ENCODE assay signal across 25 cellular contexts in the genomic region with DNA sequence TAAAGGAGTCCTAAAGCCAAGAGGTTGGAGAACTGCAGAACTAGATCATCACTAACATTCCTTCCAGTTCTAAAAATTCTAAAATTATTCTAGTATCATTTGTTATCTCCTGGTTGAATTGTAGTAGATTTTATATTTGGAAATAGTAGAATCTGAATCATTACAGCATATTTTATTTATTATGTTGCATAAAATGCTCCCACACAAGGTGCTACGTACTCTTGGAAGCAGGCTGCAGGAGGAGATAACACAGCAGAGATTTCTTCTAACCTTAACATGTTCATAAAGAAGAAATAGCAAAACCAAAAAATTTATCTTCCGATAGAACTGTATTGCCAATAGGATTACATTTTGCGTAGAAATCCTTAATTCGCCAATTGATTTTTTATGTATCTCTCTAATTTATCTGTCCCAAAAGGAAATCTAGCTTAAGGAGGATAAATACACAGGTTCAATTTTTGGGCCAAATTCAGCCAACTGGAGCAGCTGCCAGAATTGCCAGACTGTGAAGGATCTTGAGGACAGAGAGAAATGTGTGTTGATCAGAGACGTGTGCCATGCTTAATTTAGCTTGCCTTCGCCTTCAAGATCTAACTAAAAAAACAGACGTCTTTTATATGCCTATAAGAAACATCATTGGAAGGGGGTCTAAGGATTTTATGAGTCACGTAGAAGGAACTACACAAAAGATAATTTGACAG.
"Had no signal": no experiment of that assay in that cellular context is flagged by ENCODE, and none has a peak within 500 bp of the region (broad histone marks: within the 10 kb centered on the region; RNA-seq: fewer than 3 reads in every experiment).

No MANE protein-coding gene starts in this region.

- H3K27ac ChIP-seq: stomach, suprapubic skin, testis, thoracic aorta, tibial artery, tibial nerve, transverse colon, upper lobe of left lung, upper lobe of right lung, uterus, vagina had no signal

- DNase-seq: stimulated activated CD4-positive, alpha-beta T cell treated with anti-CD3 and anti-CD28 coated beads, Interleukin-2, amount 100 ng/mL, for 48 hours; stimulated activated CD4-positive, alpha-beta T cell treated with anti-CD3 and anti-CD28 coated beads, Interleukin-4, amount 100 ng/mL, for 1 hour; stimulated activated CD4-positive, alpha-beta T cell treated with anti-CD3 and anti-CD28 coated beads, Interleukin-4, amount 100 ng/mL, for 24 hours; stimulated activated CD4-positive, alpha-beta T cell treated with anti-CD3 and anti-CD28 coated beads, Interleukin-4, amount 100 ng/mL, for 4 hours; stimulated activated CD8-positive, alpha-beta memory T cell treated with anti-CD3 and anti-CD28 coated beads, Interleukin-4, amount 100 ng/mL, for 48 hours; stimulated activated naive B cell treated with anti-CD40 and anti-IgM and Interleukin-4, amounts not matched to agents 10 μg/mL and 1 μg/mL and 100 μg/mL, for 72 hours; stimulated activated naive CD4-positive, alpha-beta T cell; stimulated activated naive CD4-positive, alpha-beta T cell treated with Interleukin-2 at 50 U/mL for 16 hours; stimulated activated naive CD8-positive, alpha-beta T cell treated with anti-CD3 and anti-CD28 coated beads, Interleukin-15, amount 100 ng/mL, for 72 hours; stimulated activated naive CD8-positive, alpha-beta T cell treated with anti-CD3 and anti-CD28 coated beads, Interleukin-15, Interleukin-2, amounts not matched to agents 100 U/mL and 50 U/mL, for 24 hours; stomach; substantia nigra; testis; tibial artery; transverse colon; trophoblast cell; upper lobe of left lung; upper lobe of right lung; uterus had no signal

- H3K9me3 ChIP-seq: suprapubic skin, testis, thoracic aorta, transverse colon, upper lobe of left lung, upper lobe of right lung, uterus, vagina had no signal

- H3K27me3 ChIP-seq: stomach, testis, tibial nerve, transverse colon, upper lobe of left lung, upper lobe of right lung, uterus, vagina had no signal

- H3K4me3 ChIP-seq: stomach, suprapubic skin, testis, thoracic aorta, tibial artery, tibial nerve, transverse colon, upper lobe of left lung, upper lobe of right lung, uterus, vagina had no signal

- H3K4me1 ChIP-seq: stomach, suprapubic skin, testis, tibial artery, tibial nerve, transverse colon, upper lobe of left lung, upper lobe of right lung, uterus, vagina had no signal

- H3K36me3 ChIP-seq: stomach, suprapubic skin, thoracic aorta, tibial artery, tibial nerve, transverse colon, upper lobe of left lung, upper lobe of right lung, uterus, vagina had no signal

- ATAC-seq: stimulated activated effector memory CD8-positive, alpha-beta T cell treated with anti-CD3 and anti-CD28 coated beads, Interleukin-12 subunit alpha, Interleukin-12 subunit beta, amount 100 ng/mL, for 72 hours; stimulated activated memory B cell treated with anti-CD40 and anti-IgM and Interleukin-4, amounts not matched to agents 10 μg/mL and 1 μg/mL and 100 μg/mL, for 72 hours; stimulated activated naive B cell treated with anti-CD40 and anti-IgM and Interleukin-4, amounts not matched to agents 10 μg/mL and 1 μg/mL and 100 μg/mL, for 72 hours; stimulated activated naive CD8-positive, alpha-beta T cell treated with anti-CD3 and anti-CD28 coated beads, Interleukin-15, amount 100 ng/mL, for 72 hours; stimulated activated naive CD8-positive, alpha-beta T cell treated with anti-CD3 and anti-CD28 coated beads, Interleukin-15, Interleukin-2, amounts not matched to agents 100 U/mL and 50 U/mL, for 24 hours; upper lobe of right lung had no signal
